ENCODE assay signal across 8 cellular contexts in the genomic region with DNA sequence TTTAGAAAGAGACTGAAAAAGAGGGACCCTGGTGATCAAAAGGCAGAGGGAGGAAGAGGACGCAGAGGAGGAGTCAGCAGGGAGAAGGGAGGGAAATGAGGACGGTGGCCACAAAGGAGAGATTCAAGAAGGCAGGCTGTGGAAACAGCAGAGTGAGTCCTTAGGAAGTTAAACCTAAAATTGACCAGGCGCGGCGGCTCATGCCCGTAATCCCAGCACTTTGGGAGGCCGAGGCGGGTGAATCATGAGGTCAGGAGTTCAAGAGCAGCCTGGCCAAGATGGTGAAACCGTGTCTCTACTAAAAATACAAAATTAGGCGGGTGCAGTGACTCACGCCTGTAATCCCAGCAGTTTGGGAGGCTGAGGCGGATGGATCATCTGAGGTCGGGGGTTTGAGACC. TPM values are rescaled to one million over a fixed set of nuclear protein-coding genes. Genes with fewer than 3 reads are reported as not detected.
DNase-seq lines count a peak whose midpoint lies in the region; ATAC-seq, FAIRE-seq and TF ChIP-seq lines count a peak whose summit lies in the region.
"Not testable (repeated sequence)": the region's sequence is repeated elsewhere in the genome, so short reads cannot be mapped to it uniquely, and the experiment has no call there.

No MANE protein-coding gene starts in this region.

- not testable (repeated sequence) for H4K5ac ChIP-seq in IMR-90 (ENCODE audit: low read depth, low read length)

- FAIRE-seq in endometrium (lab: Jason Lieb, UNC): peak; percentile 18

- not testable (repeated sequence) for H4K8ac ChIP-seq in IMR-90 (ENCODE audit: low read depth in 2 of 2, low read length in 2 of 2)

- not testable (repeated sequence) for H3K79me1 ChIP-seq in IMR-90 (ENCODE audit: low read depth in 1 of 2, low read length in 2 of 2)

- not testable (repeated sequence) for H2BK20ac ChIP-seq in IMR-90 (ENCODE audit: low read depth, low read length)

- H3K9me3 ChIP-seq in CD4-positive, alpha-beta memory T cell (ENCODE audit: control insufficient read depth in 1 of 2, low read length in 2 of 2); IMR-90 (ENCODE audit: control insufficient read depth, insufficient read depth, low read length); RWPE2 (ENCODE audit: severe bottlenecking); tibial artery: not testable (repeated sequence)

- H2BK120ac ChIP-seq in IMR-90 (ENCODE audit: low read depth, low read length): peak overlapping the region; percentile 60; the same call in 1 of the 2 replicates

- H3K9ac ChIP-seq in IMR-90 (ENCODE audit: low read depth, low read length): not testable (repeated sequence)

- H3K23ac ChIP-seq in IMR-90 (ENCODE audit: low read depth, low read length): not testable (repeated sequence)

- ATAC-seq in IMR-90 (ENCODE audit: low read depth) (peak; percentile 79), RWPE2 (ENCODE audit: low read depth) (peak; percentile 57; the same call in 2 of the 3 replicates)
- ATAC-seq in left colon: not testable (repeated sequence)

- H3K4ac ChIP-seq in IMR-90 (ENCODE audit: low read depth, low read length): peak overlapping the region; percentile 50; the same call in 1 of the 2 replicates

- not testable (repeated sequence) for H3K4me1 ChIP-seq in CD4-positive, alpha-beta memory T cell (ENCODE audit: insufficient read depth, low read length); IMR-90 (ENCODE audit: control insufficient read depth, insufficient read depth, low read length); RWPE2 (ENCODE audit: insufficient read depth, poor library complexity, severe bottlenecking); tibial artery

- H2AFZ ChIP-seq in IMR-90 (replicated peaks; ENCODE audit: low read length, poor library complexity): peak overlapping the region; percentile 81

- H3K9me3 Mint-ChIP-seq in CD4-positive, alpha-beta memory T cell; activated naive CD4-positive, alpha-beta T cell treated with anti-CD3 and anti-CD28 coated beads, Interleukin-2, amount 10 ng/mL, durations not matched to agents 7 days and 5 days; osteocyte (ENCODE audit: unreplicated experiment): not testable (repeated sequence)

- not testable (repeated sequence) for TF ChIP-seq CTCF in IMR-90 (conservative IDR thresholded peaks at IDR 0.05; ENCODE audit: low read depth, low read length); RWPE2 (IDR thresholded peaks at IDR 0.05; ENCODE audit: poor library complexity, severe bottlenecking); osteocyte (IDR thresholded peaks at IDR 0.05); tibial artery (IDR thresholded peaks at IDR 0.05)

- not testable (repeated sequence) for H3K27me3 Mint-ChIP-seq in CD4-positive, alpha-beta memory T cell; activated naive CD4-positive, alpha-beta T cell treated with anti-CD3 and anti-CD28 coated beads, Interleukin-2, amount 10 ng/mL, durations not matched to agents 7 days and 5 days
- H3K27me3 Mint-ChIP-seq in osteocyte (ENCODE audit: unreplicated experiment): peaks cover 16% of the 10 kb centered on the region

- H3K27ac ChIP-seq in CD4-positive, alpha-beta memory T cell (ENCODE audit: low read depth, low read length); IMR-90 (ENCODE audit: insufficient read depth, low read length); tibial artery: not testable (repeated sequence)
- peak overlapping the region; percentile 37 for H3K27ac ChIP-seq in RWPE2 (ENCODE audit: poor library complexity, severe bottlenecking)

- H2AK5ac ChIP-seq in IMR-90 (ENCODE audit: low read depth, low read length): not testable (repeated sequence)

- not testable (repeated sequence) for BruUV-seq in IMR-90 (replicated peaks; lab: Mats Ljungman, UMichigan)

- CTCF ChIA-PET in CD4-positive, alpha-beta memory T cell (lab: Charles Lee; ENCODE audit: partially characterized antibody): interaction anchor here (0.6 to 3.1 kb wide), 6 partner anchors 9 to 40 kb away, joined by 3 to 12 read pairs (median 3); no protein-coding TSS in a partner anchor
- CTCF ChIA-PET in IMR-90 (lab: Yijun Ruan, JAX); activated naive CD4-positive, alpha-beta T cell treated with anti-CD3 and anti-CD28 coated beads, Interleukin-2, amount 10 ng/mL, durations not matched to agents 7 days and 5 days (lab: Charles Lee): not testable (repeated sequence)

- not testable (repeated sequence) for H4K91ac ChIP-seq in IMR-90 (ENCODE audit: insufficient read depth, low read depth, low read length)

- DNase-seq in CD4-positive, alpha-beta memory T cell; RWPE2 (ENCODE audit: low spot score); activated naive CD4-positive, alpha-beta T cell treated with anti-CD3 and anti-CD28 coated beads, Interleukin-2, amount 10 ng/mL, durations not matched to agents 7 days and 5 days; osteocyte (ENCODE audit: extremely low spot score, unreplicated experiment): not testable (repeated sequence)
- peak; percentile 49 for DNase-seq in IMR-90
- peak; percentile 24 to 55 for DNase-seq in left colon
- DNase-seq in tibial artery: peak; percentile 37 to 73

- H3K4me3 ChIP-seq in CD4-positive, alpha-beta memory T cell (ENCODE audit: low read length in 2 of 2); IMR-90 (ENCODE audit: insufficient read depth, low read depth, low read length); RWPE2 (ENCODE audit: severe bottlenecking); tibial artery: not testable (repeated sequence)

- H3K56ac ChIP-seq in IMR-90 (ENCODE audit: extremely low read depth, insufficient read depth, low read length): not testable (repeated sequence)

- 35% methylated on average over 5 of the region's 13 CpGs; no CpG with 5 or more reads in 1 of the 2 experiments for WGBS in IMR-90 (ENCODE audit: extremely low coverage in 2 of 2, insufficient read length in 1 of 2), 2 experiments

- intact Hi-C loops in CD4-positive, alpha-beta memory T cell (cut with micrococcal nuclease); IMR-90 (cut with micrococcal nuclease); left colon (cut with DNase I, micrococcal nuclease); tibial artery (cut with DNase I; ENCODE audit: low total_unique reads): not testable (repeated sequence)

- not testable (repeated sequence) for TF ChIP-seq RAD21 in IMR-90 (IDR thresholded peaks at IDR 0.05; ENCODE audit: low read length)

- not testable (repeated sequence) for H3K14ac ChIP-seq in IMR-90 (replicated peaks; ENCODE audit: low read depth, low read length)

- not testable (repeated sequence) for H3K4me2 ChIP-seq in IMR-90 (ENCODE audit: low read depth, low read length)

- H2BK5ac ChIP-seq in IMR-90 (ENCODE audit: low read depth, low read length, poor library complexity, severe bottlenecking): not testable (repeated sequence)

- H3K36me3 Mint-ChIP-seq in CD4-positive, alpha-beta memory T cell: peaks cover 42 to 59% of the 10 kb centered on the region in 2 donors
- H3K36me3 Mint-ChIP-seq in activated naive CD4-positive, alpha-beta T cell treated with anti-CD3 and anti-CD28 coated beads, Interleukin-2, amount 10 ng/mL, durations not matched to agents 7 days and 5 days: peaks cover 45% of the 10 kb centered on the region
- H3K36me3 Mint-ChIP-seq in osteocyte (ENCODE audit: unreplicated experiment): not testable (repeated sequence)

- H2AK9ac ChIP-seq in IMR-90 (replicated peaks; ENCODE audit: low read depth, low read length, poor library complexity): not testable (repeated sequence)

- peak overlapping the region in 4 of 7 donors; percentile 3 to 61 (median 32) for H3K27ac Mint-ChIP-seq in CD4-positive, alpha-beta memory T cell
- H3K27ac Mint-ChIP-seq in activated naive CD4-positive, alpha-beta T cell treated with anti-CD3 and anti-CD28 coated beads, Interleukin-2, amount 10 ng/mL, durations not matched to agents 7 days and 5 days: peak overlapping the region; percentile 55
- peak overlapping the region; percentile 33 for H3K27ac Mint-ChIP-seq in osteocyte (ENCODE audit: unreplicated experiment)

- in situ Hi-C loops in IMR-90 (cut with MboI; ENCODE audit: low sequenced_read_pairs): loop anchor here (10.0 kb wide), 1 partner anchor 436 kb away; no protein-coding TSS in a partner anchor

- not testable (repeated sequence) for H3K9me1 ChIP-seq in IMR-90 (ENCODE audit: insufficient read depth, low read length)

- peaks cover 61% of the 10 kb centered on the region for H3K36me3 ChIP-seq in CD4-positive, alpha-beta memory T cell (ENCODE audit: insufficient read depth, low read length)
- H3K36me3 ChIP-seq in IMR-90 (ENCODE audit: control insufficient read depth, insufficient read depth, low read length); RWPE2 (ENCODE audit: low read depth); tibial artery: not testable (repeated sequence)

- H3K27me3 ChIP-seq in CD4-positive, alpha-beta memory T cell (ENCODE audit: insufficient read depth, low read length); IMR-90 (ENCODE audit: control insufficient read depth, insufficient read depth, low read length); RWPE2 (ENCODE audit: insufficient read depth, poor library complexity, severe bottlenecking); tibial artery: not testable (repeated sequence)

- not testable (repeated sequence) for H4K20me1 ChIP-seq in IMR-90 (ENCODE audit: insufficient read depth, low read length)

- POLR2A ChIA-PET in CD4-positive, alpha-beta memory T cell (lab: Charles Lee; ENCODE audit: partially characterized antibody): interaction anchor here (1.0 to 1.2 kb wide), 3 partner anchors 13 to 15 kb away, joined by 3 to 5 read pairs (median 3); no protein-coding TSS in a partner anchor
- POLR2A ChIA-PET in IMR-90 (lab: Charles Lee; ENCODE audit: unreplicated experiment): not testable (repeated sequence)

- not testable (repeated sequence) for H2BK15ac ChIP-seq in IMR-90 (ENCODE audit: low read depth, low read length)

- dilution Hi-C loops in IMR-90 (cut with HindIII; ENCODE audit: low sequenced_read_pairs, unreplicated experiment): not testable (repeated sequence)

- not testable (repeated sequence) for H3K18ac ChIP-seq in IMR-90 (ENCODE audit: low read depth, low read length)

- not testable (repeated sequence) for TF ChIP-seq POLR2A in IMR-90 (IDR thresholded peaks at IDR 0.05; ENCODE audit: low read depth, low read length)

- H3K4me3 Mint-ChIP-seq in CD4-positive, alpha-beta memory T cell; activated naive CD4-positive, alpha-beta T cell treated with anti-CD3 and anti-CD28 coated beads, Interleukin-2, amount 10 ng/mL, durations not matched to agents 7 days and 5 days; osteocyte (ENCODE audit: unreplicated experiment): not testable (repeated sequence)

- H3K4me1 Mint-ChIP-seq in CD4-positive, alpha-beta memory T cell: peaks cover 10 to 33% (median 21%) of the 10 kb centered on the region in 4 donors
- H3K4me1 Mint-ChIP-seq in activated naive CD4-positive, alpha-beta T cell treated with anti-CD3 and anti-CD28 coated beads, Interleukin-2, amount 10 ng/mL, durations not matched to agents 7 days and 5 days; osteocyte (ENCODE audit: unreplicated experiment): not testable (repeated sequence)

RNA-seq across cellular contexts. Expression of a gene that starts 20.1 kb away (rescaled TPM):
- 10 to 100 TPM; 82.3 to 83.8 TPM for total RNA-seq in CD4-positive, alpha-beta memory T cell
- polyA plus RNA-seq in CD4-positive, alpha-beta memory T cell: 10 to 100 TPM in 1 of 2 donors, 1 to 10 TPM in 1; 2.2 to 11.1 TPM
- total RNA-seq in IMR-90 (2012; rRNA removed): 12.4 and 14.2 TPM in 2 replicates
- 11.6 and 13.7 TPM in 2 replicates for polyA plus RNA-seq in IMR-90 (2012; rRNA removed)
- 10.0 and 12.8 TPM in 2 replicates for polyA plus RNA-seq in IMR-90 (2012; cell fraction: cytosol; rRNA removed)
- 26.8 and 39.1 TPM in 2 replicates for polyA plus RNA-seq in IMR-90 (2012; cell fraction: nucleus; rRNA removed; ENCODE audit: low replicate concordance)
- total RNA-seq in left colon: 100 to 1,000 TPM in 1 of 2 donors, 10 to 100 TPM in 1; 78.3 to 106 TPM
- total RNA-seq in osteocyte: 42.6 and 45.1 TPM in 2 replicates
